2 cellular contexts compared by ENCODE assay signal in the genomic region with DNA sequence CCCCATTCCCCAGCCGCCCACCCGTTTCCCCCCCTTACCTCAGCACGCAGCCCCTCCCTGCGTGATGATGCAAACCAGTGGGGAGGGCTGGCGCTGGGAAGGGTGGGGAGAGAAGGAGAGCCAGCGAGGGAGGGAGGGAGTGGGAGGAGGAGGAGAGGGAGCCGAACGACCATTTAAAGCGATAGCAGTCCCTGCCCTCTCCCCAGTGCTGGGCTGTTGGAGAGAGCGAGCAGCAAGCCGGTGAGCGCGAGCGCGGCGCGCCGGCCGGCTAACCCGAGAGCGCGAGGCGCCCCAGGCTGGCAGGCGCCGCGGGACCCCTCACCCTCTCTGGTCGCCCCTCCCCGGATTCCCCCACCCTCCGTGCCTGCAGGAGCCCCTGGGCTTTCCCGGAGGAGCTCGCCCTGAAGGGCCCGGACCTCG.
TF ChIP-seq lines count a peak whose summit lies in the region.

A gene (plus strand): TSS at position 205 of the 420 bp plus-strand sequence.

TF ChIP-seq in K562, 482 proteins besides CTCF, POLR2A, EP300 and RAD21:
- TF ChIP-seq, protein P1, sequence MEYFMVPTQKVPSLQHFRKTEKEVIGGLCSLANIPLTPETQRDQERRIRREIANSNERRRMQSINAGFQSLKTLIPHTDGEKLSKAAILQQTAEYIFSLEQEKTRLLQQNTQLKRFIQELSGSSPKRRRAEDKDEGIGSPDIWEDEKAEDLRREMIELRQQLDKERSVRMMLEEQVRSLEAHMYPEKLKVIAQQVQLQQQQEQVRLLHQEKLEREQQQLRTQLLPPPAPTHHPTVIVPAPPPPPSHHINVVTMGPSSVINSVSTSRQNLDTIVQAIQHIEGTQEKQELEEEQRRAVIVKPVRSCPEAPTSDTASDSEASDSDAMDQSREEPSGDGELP (CRISPR knock-in tag; IDR thresholded peaks at IDR 0.05; ENCODE audit: borderline replicate concordance), result no peak
- TF ChIP-seq, protein P2, sequence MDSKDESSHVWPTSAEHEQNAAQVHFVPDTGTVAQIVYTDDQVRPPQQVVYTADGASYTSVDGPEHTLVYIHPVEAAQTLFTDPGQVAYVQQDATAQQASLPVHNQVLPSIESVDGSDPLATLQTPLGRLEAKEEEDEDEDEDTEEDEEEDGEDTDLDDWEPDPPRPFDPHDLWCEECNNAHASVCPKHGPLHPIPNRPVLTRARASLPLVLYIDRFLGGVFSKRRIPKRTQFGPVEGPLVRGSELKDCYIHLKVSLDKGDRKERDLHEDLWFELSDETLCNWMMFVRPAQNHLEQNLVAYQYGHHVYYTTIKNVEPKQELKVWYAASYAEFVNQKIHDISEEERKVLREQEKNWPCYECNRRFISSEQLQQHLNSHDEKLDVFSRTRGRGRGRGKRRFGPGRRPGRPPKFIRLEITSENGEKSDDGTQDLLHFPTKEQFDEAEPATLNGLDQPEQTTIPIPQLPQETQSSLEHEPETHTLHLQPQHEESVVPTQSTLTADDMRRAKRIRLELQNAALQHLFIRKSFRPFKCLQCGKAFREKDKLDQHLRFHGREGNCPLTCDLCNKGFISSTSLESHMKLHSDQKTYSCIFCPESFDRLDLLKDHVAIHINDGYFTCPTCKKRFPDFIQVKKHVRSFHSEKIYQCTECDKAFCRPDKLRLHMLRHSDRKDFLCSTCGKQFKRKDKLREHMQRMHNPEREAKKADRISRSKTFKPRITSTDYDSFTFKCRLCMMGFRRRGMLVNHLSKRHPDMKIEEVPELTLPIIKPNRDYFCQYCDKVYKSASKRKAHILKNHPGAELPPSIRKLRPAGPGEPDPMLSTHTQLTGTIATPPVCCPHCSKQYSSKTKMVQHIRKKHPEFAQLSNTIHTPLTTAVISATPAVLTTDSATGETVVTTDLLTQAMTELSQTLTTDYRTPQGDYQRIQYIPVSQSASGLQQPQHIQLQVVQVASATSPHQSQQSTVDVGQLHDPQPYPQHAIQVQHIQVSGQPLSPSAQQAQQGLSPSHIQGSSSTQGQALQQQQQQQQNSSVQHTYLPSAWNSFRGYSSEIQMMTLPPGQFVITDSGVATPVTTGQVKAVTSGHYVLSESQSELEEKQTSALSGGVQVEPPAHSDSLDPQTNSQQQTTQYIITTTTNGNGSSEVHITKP (IDR thresholded peaks at IDR 0.05; ENCODE audit: partially characterized antibody), result no peak

TF ChIP-seq in HepG2, 621 proteins besides CTCF, POLR2A, EP300 and RAD21:
- TF ChIP-seq NFATC3 (CRISPR knock-in tag; IDR thresholded peaks at IDR 0.05), result no peak
- no peak for TF ChIP-seq ZNF510 (CRISPR knock-in tag; IDR thresholded peaks at IDR 0.05; ENCODE audit: low read depth)
- no peak for TF ChIP-seq GZF1 (CRISPR knock-in tag; IDR thresholded peaks at IDR 0.05)
- no peak for TF ChIP-seq RFX5 (IDR thresholded peaks at IDR 0.05; ENCODE audit: low read depth, low read length)
- no peak for TF ChIP-seq JDP2 (CRISPR knock-in tag; IDR thresholded peaks at IDR 0.05; ENCODE audit: borderline replicate concordance)
- TF ChIP-seq, protein P3, sequence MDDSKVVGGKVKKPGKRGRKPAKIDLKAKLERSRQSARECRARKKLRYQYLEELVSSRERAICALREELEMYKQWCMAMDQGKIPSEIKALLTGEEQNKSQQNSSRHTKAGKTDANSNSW (CRISPR knock-in tag; IDR thresholded peaks at IDR 0.05; ENCODE audit: borderline replicate concordance), result no peak
- TF ChIP-seq, protein P4, sequence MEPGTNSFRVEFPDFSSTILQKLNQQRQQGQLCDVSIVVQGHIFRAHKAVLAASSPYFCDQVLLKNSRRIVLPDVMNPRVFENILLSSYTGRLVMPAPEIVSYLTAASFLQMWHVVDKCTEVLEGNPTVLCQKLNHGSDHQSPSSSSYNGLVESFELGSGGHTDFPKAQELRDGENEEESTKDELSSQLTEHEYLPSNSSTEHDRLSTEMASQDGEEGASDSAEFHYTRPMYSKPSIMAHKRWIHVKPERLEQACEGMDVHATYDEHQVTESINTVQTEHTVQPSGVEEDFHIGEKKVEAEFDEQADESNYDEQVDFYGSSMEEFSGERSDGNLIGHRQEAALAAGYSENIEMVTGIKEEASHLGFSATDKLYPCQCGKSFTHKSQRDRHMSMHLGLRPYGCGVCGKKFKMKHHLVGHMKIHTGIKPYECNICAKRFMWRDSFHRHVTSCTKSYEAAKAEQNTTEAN (CRISPR knock-in tag; conservative IDR thresholded peaks at IDR 0.05), result no peak
- no peak for TF ChIP-seq KDM6A (CRISPR knock-in tag; IDR thresholded peaks at IDR 0.05; ENCODE audit: low read depth)
- TF ChIP-seq HNF4G (IDR thresholded peaks at IDR 0.05; ENCODE audit: borderline replicate concordance, low read depth, low read length), result no peak
- no peak for TF ChIP-seq HNF4G (CRISPR knock-in tag; IDR thresholded peaks at IDR 0.05; ENCODE audit: borderline replicate concordance, low read depth)
- no peak for TF ChIP-seq ZNF83 (CRISPR knock-in tag; IDR thresholded peaks at IDR 0.05; ENCODE audit: borderline replicate concordance)
- no peak for TF ChIP-seq RNF2 (conservative IDR thresholded peaks at IDR 0.05; ENCODE audit: low read depth)
- TF ChIP-seq ATF7 (IDR thresholded peaks at IDR 0.05), result no peak
- no peak for TF ChIP-seq ATF7 (CRISPR knock-in tag; IDR thresholded peaks at IDR 0.05)
- TF ChIP-seq ZNF562 (CRISPR knock-in tag; IDR thresholded peaks at IDR 0.05; ENCODE audit: borderline replicate concordance), result no peak
- no peak for TF ChIP-seq PITX1 (CRISPR knock-in tag; IDR thresholded peaks at IDR 0.05)
